ENCODE assay signal across 17 cellular contexts in genomic region chr2:119922699-119923098, GRCh38.
DNase-seq lines count a peak whose midpoint lies in the region; ATAC-seq, FAIRE-seq and TF ChIP-seq lines count a peak whose summit lies in the region.
"Had no signal": no experiment of that assay in that cellular context is flagged by ENCODE, and none has a peak within 500 bp of the region (broad histone marks: within the 10 kb centered on the region; RNA-seq: fewer than 3 reads in every experiment).

No MANE protein-coding gene starts in this region.

- in situ Hi-C loops in HepG2 (cut with HindIII; ENCODE audit: extremely low pct_ligation_motif_present, low pct_unique_long_range_greater_than_20kb) (no loop called here), transverse colon (cut with MboI; ENCODE audit: low pct_ligation_motif_present in 1 of 4, low pct_unique_long_range_greater_than_20kb in 1 of 4, low sequenced_read_pairs in 3 of 4) (no loop called here)

- H3K9ac ChIP-seq in HepG2 (ENCODE audit: insufficient read depth, low read depth, low read length): no peak overlapping the region
- H3K9ac ChIP-seq: GM23248 had no signal

- H3K36me3 ChIP-seq in HepG2 (replicated peaks in 1 of 2; ENCODE audit: control insufficient read depth in 1 of 2, insufficient read depth in 2 of 2, low read length in 2 of 2): no peaks in the 10 kb centered on the region
- H3K36me3 ChIP-seq in right lobe of liver: no peaks in the 10 kb centered on the region
- H3K36me3 ChIP-seq in naive thymus-derived CD4-positive, alpha-beta T cell (ENCODE audit: control insufficient read depth in 2 of 3, insufficient read depth in 3 of 3, low read length in 3 of 3): no peaks in the 10 kb centered on the region
- no peaks in the 10 kb centered on the region for H3K36me3 ChIP-seq in transverse colon

- H3K4me2 ChIP-seq in HepG2 (ENCODE audit: low read depth, low read length): no peak overlapping the region

- no peak for TF ChIP-seq CTCF in HepG2 (CRISPR knock-in tag; IDR thresholded peaks at IDR 0.05)
- no peak for TF ChIP-seq CTCF in right lobe of liver (IDR thresholded peaks at IDR 0.05)
- TF ChIP-seq CTCF in transverse colon (IDR thresholded peaks at IDR 0.05): no peak

- peaks cover 35 to 57% (median 47%) of the 10 kb centered on the region in 3 donors for H3K4me1 Mint-ChIP-seq in T-cell
- peaks cover 23 to 59% (median 49%) of the 10 kb centered on the region in 7 donors for H3K4me1 Mint-ChIP-seq in naive thymus-derived CD4-positive, alpha-beta T cell
- H3K4me1 Mint-ChIP-seq: B cell had no signal

- H3K27ac Mint-ChIP-seq in T-cell: peak overlapping the region; percentile 46 to 90
- peak overlapping the region in 8 of 9 donors; percentile 24 to 93 (median 63) for H3K27ac Mint-ChIP-seq in naive thymus-derived CD4-positive, alpha-beta T cell
- H3K27ac Mint-ChIP-seq: B cell had no signal

- TF ChIP-seq EP300 in HepG2 (IDR thresholded peaks at IDR 0.05; ENCODE audit: low read depth in 2 of 2, low read length in 2 of 2): no peak
- no peak for TF ChIP-seq EP300 in HepG2 (CRISPR knock-in tag; IDR thresholded peaks at IDR 0.05; ENCODE audit: borderline replicate concordance)
- no peak for TF ChIP-seq EP300 in transverse colon (IDR thresholded peaks at IDR 0.05; ENCODE audit: low read depth)

- no peak for TF ChIP-seq POLR2A in HepG2 (IDR thresholded peaks at IDR 0.05; ENCODE audit: insufficient read depth in 1 of 2, low read depth in 2 of 2, low read length in 2 of 2)
- TF ChIP-seq POLR2A in right lobe of liver (IDR thresholded peaks at IDR 0.05): no peak
- TF ChIP-seq POLR2A in transverse colon (IDR thresholded peaks at IDR 0.05): no peak

- BruUV-seq in HepG2 (replicated peaks; lab: Mats Ljungman, UMichigan): no TSS peak

- intact Hi-C loops in HepG2 (cut with micrococcal nuclease; ENCODE audit: unreplicated experiment): no loop called here
- intact Hi-C loops in right lobe of liver (cut with DNase I): no loop called here
- intact Hi-C loops in naive thymus-derived CD4-positive, alpha-beta T cell (cut with micrococcal nuclease): no loop called here
- intact Hi-C loops in transverse colon (cut with DNase I; ENCODE audit: low total_unique reads): no loop called here

- DNase-seq in HepG2 (ENCODE audit: low spot score): no peak
- DNase-seq in right lobe of liver: no peak
- DNase-seq in T-cell: no peak
- no peak for DNase-seq in naive thymus-derived CD4-positive, alpha-beta T cell
- DNase-seq in COLO668 (lab: John Stamatoyannopoulos, UW; ENCODE audit: unreplicated experiment): no peak
- no peak for DNase-seq in transverse colon
- no peak for DNase-seq in kidney tubule cell (ENCODE audit: low spot score)
- DNase-seq: C1 segment of cervical spinal cord, DMS153, DMS79 treated with DMSO at 0.1 percent for 48 hours, EL, GM23248 had no signal

- H3K4me1 ChIP-seq in HepG2 (ENCODE audit: insufficient read depth, low read length): no peaks in the 10 kb centered on the region
- no peaks in the 10 kb centered on the region for H3K4me1 ChIP-seq in right lobe of liver
- H3K4me1 ChIP-seq in naive thymus-derived CD4-positive, alpha-beta T cell (ENCODE audit: control insufficient read depth in 2 of 2, insufficient read depth in 2 of 2, low read length in 2 of 2): peaks cover 6 to 23% of the 10 kb centered on the region in 2 donors
- no peaks in the 10 kb centered on the region for H3K4me1 ChIP-seq in transverse colon

- no peaks in the 10 kb centered on the region for H4K20me1 ChIP-seq in HepG2 (ENCODE audit: insufficient read depth, low read length)

- H3K27me3 ChIP-seq in HepG2 (ENCODE audit: control insufficient read depth in 1 of 2, insufficient read depth in 2 of 2, low read length in 2 of 2): no peaks in the 10 kb centered on the region
- no peaks in the 10 kb centered on the region for H3K27me3 ChIP-seq in right lobe of liver
- H3K27me3 ChIP-seq in naive thymus-derived CD4-positive, alpha-beta T cell (ENCODE audit: control insufficient read depth in 2 of 2, insufficient read depth in 2 of 2, low read length in 2 of 2): no peaks in the 10 kb centered on the region
- H3K27me3 ChIP-seq in transverse colon: no peaks in the 10 kb centered on the region

- H3K9me3 ChIP-seq in HepG2 (ENCODE audit: low read length): no peaks in the 10 kb centered on the region
- H3K9me3 ChIP-seq in right lobe of liver: no peaks in the 10 kb centered on the region
- H3K9me3 ChIP-seq in naive thymus-derived CD4-positive, alpha-beta T cell (ENCODE audit: control insufficient read depth in 2 of 3, low read length in 3 of 3): no peaks in the 10 kb centered on the region
- no peaks in the 10 kb centered on the region for H3K9me3 ChIP-seq in transverse colon

- no peak for TF ChIP-seq RAD21 in HepG2 (CRISPR knock-in tag; IDR thresholded peaks at IDR 0.05)

- H3K36me3 Mint-ChIP-seq in T-cell: peaks cover 18% of the 10 kb centered on the region
- H3K36me3 Mint-ChIP-seq in naive thymus-derived CD4-positive, alpha-beta T cell: peaks cover 0 to 27% (median 7%) of the 10 kb centered on the region in 5 donors

- no peaks in the 10 kb centered on the region for H3K27me3 Mint-ChIP-seq in T-cell
- no peaks in the 10 kb centered on the region for H3K27me3 Mint-ChIP-seq in naive thymus-derived CD4-positive, alpha-beta T cell
- H3K27me3 Mint-ChIP-seq: B cell had no signal

- H2AFZ ChIP-seq in HepG2 (ENCODE audit: low read length): no peak overlapping the region
- H2AFZ ChIP-seq: GM23248 had no signal

- POLR2A ChIA-PET in HepG2 (lab: Yijun Ruan, JAX): no interaction called here
- POLR2A ChIA-PET in T-cell (lab: Charles Lee): no interaction called here
- POLR2A ChIA-PET in naive thymus-derived CD4-positive, alpha-beta T cell (lab: Charles Lee): no interaction called here

- CTCF ChIA-PET in HepG2 (lab: Yijun Ruan, JAX; ENCODE audit: low intra/inter-chr PET ratio, low total read pairs) (no interaction called here), T-cell (lab: Charles Lee) (no interaction called here)
- CTCF ChIA-PET in naive thymus-derived CD4-positive, alpha-beta T cell (lab: Charles Lee): no interaction called here

- no peak for FAIRE-seq in HepG2 (lab: Jason Lieb, UNC)
- FAIRE-seq: G401.6, GM12891, H54 had no signal

- no peak overlapping the region for H3K27ac ChIP-seq in HepG2 (ENCODE audit: extremely low read length, insufficient read depth, low read length)
- H3K27ac ChIP-seq in right lobe of liver: no peak overlapping the region
- no peak overlapping the region for H3K27ac ChIP-seq in naive thymus-derived CD4-positive, alpha-beta T cell (ENCODE audit: low read depth, low read length)
- H3K27ac ChIP-seq in transverse colon: no peak overlapping the region
- H3K27ac ChIP-seq: GM23248 had no signal

- no peaks in the 10 kb centered on the region for H3K9me3 Mint-ChIP-seq in T-cell
- H3K9me3 Mint-ChIP-seq in naive thymus-derived CD4-positive, alpha-beta T cell: peaks cover 0 to 2% (median 0%) of the 10 kb centered on the region in 11 donors

- H3K4me3 ChIP-seq in HepG2 (replicated peaks in 1 of 3; ENCODE audit: insufficient read depth in 1 of 3, low read depth in 2 of 3, low read length in 3 of 3): no peak overlapping the region
- H3K4me3 ChIP-seq in right lobe of liver: no peak overlapping the region
- no peak overlapping the region for H3K4me3 ChIP-seq in naive thymus-derived CD4-positive, alpha-beta T cell (ENCODE audit: low read length)
- H3K4me3 ChIP-seq in transverse colon: no peak overlapping the region
- H3K4me3 ChIP-seq: GM23248 had no signal

- ATAC-seq in HepG2: no peak
- ATAC-seq in right lobe of liver: no peak
- no peak for ATAC-seq in T-cell (replicated peaks in 1 of 4)
- ATAC-seq in naive thymus-derived CD4-positive, alpha-beta T cell: no peak
- ATAC-seq: HCT116 had no signal

- no peak overlapping the region for H3K4me3 Mint-ChIP-seq in T-cell
- H3K4me3 Mint-ChIP-seq in naive thymus-derived CD4-positive, alpha-beta T cell: no peak overlapping the region
- H3K4me3 Mint-ChIP-seq: B cell had no signal

- no peaks in the 10 kb centered on the region for H3K79me2 ChIP-seq in HepG2 (ENCODE audit: insufficient read depth, low read length)

TF ChIP-seq in HepG2, 621 proteins besides CTCF, POLR2A, EP300 and RAD21 (continues in another document):
- no peak for TF ChIP-seq ZNF644 (CRISPR knock-in tag; IDR thresholded peaks at IDR 0.05; ENCODE audit: low read depth)
- TF ChIP-seq HOXA5 (CRISPR knock-in tag; IDR thresholded peaks at IDR 0.05): no peak
- TF ChIP-seq RBM39 (IDR thresholded peaks at IDR 0.05; ENCODE audit: low read depth, low read length, poor library complexity, severe bottlenecking): no peak
- no peak for TF ChIP-seq ZZZ3 (CRISPR knock-in tag; IDR thresholded peaks at IDR 0.05; ENCODE audit: borderline replicate concordance)
- no peak for TF ChIP-seq ZFP62 (CRISPR knock-in tag; IDR thresholded peaks at IDR 0.05)
- TF ChIP-seq MAFF (IDR thresholded peaks at IDR 0.05; ENCODE audit: low read depth, low read length): peak; percentile 50; the same call in 1 of the 2 replicates
- TF ChIP-seq KDM5B (CRISPR knock-in tag; IDR thresholded peaks at IDR 0.05; ENCODE audit: borderline replicate concordance): no peak
- no peak for TF ChIP-seq EHMT2 (IDR thresholded peaks at IDR 0.05; ENCODE audit: borderline replicate concordance, low read depth, low read length)
- no peak for TF ChIP-seq CEBPZ (IDR thresholded peaks at IDR 0.05; ENCODE audit: low read length)
- TF ChIP-seq NAIF1 (CRISPR knock-in tag; IDR thresholded peaks at IDR 0.05; ENCODE audit: borderline replicate concordance): no peak
- TF ChIP-seq ATF7-NPFF (CRISPR knock-in tag; IDR thresholded peaks at IDR 0.05; ENCODE audit: low read depth): no peak
